In genomic region chr19:11137542-11138384, GRCh38 we compare ENCODE assay signal across 8 cellular contexts. TPM values are rescaled to one million over a fixed set of nuclear protein-coding genes. Genes with fewer than 3 reads are reported as not detected.
A peak's percentile ranks its signal among the peaks of the same experiment; 100 is the strongest.
DNase-seq lines count a peak whose midpoint lies in the region; ATAC-seq and TF ChIP-seq lines count a peak whose summit lies in the region.

No MANE protein-coding gene starts in this region.

- TF ChIP-seq CTCF in activated B cell treated with CpG ODN at 0.5 μM for 24 hours (IDR thresholded peaks at IDR 0.05), result no peak

- H3K9me3 ChIP-seq in skeletal muscle tissue (ENCODE audit: control insufficient read depth in 3 of 3, low read length in 3 of 3), result no peaks in the 10 kb centered on the region

- peaks cover 2% of the 10 kb centered on the region for H3K36me3 Mint-ChIP-seq in activated B cell treated with CpG ODN at 0.5 μM for 24 hours (ENCODE audit: low read depth)

- ATAC-seq in activated B cell treated with CpG ODN at 0.5 μM for 24 hours (ENCODE audit: low read depth) (peak; percentile 50), GM21737 (IDR thresholded peaks at IDR 0.05; ENCODE audit: unreplicated experiment) (no peak)

- no peaks in the 10 kb centered on the region for H3K36me3 ChIP-seq in skeletal muscle tissue (ENCODE audit: control insufficient read depth in 3 of 3, insufficient read depth in 3 of 3, low read length in 3 of 3)

- H3K4me3 Mint-ChIP-seq in activated B cell treated with CpG ODN at 0.5 μM for 24 hours, result no peak overlapping the region

- H3K9ac ChIP-seq in skeletal muscle tissue (ENCODE audit: low read depth in 1 of 3, low read length in 3 of 3), result peak overlapping the region in 2 of 3 donors; percentile 56 to 69

- peaks cover 21% of the 10 kb centered on the region for H3K27me3 Mint-ChIP-seq in activated B cell treated with CpG ODN at 0.5 μM for 24 hours

- no peak overlapping the region for H3K27ac Mint-ChIP-seq in activated B cell treated with CpG ODN at 0.5 μM for 24 hours

- POLR2A ChIA-PET in activated B cell treated with CpG ODN at 0.5 μM for 24 hours (lab: Charles Lee), result interaction anchor here (0.6 to 0.7 kb wide), 2 partner anchors 756 to 1684 kb away, joined by 3 to 10 read pairs; no protein-coding TSS in a partner anchor

- peaks cover 32 to 33% (median 33%) of the 10 kb centered on the region in 3 donors for H3K4me1 ChIP-seq in skeletal muscle tissue (ENCODE audit: control insufficient read depth in 3 of 3, insufficient read depth in 3 of 3, low read length in 3 of 3)

- H3K4me3 ChIP-seq in skeletal muscle tissue (ENCODE audit: low read length in 3 of 3), result peak overlapping the region; percentile 55 to 67 (median 65)

- intact Hi-C loops in activated B cell treated with CpG ODN at 0.5 μM for 24 hours (cut with micrococcal nuclease), result loop anchor here (1.0 to 10.0 kb wide), 3 partner anchors 67 to 345 kb away; partner anchors contain the start of gene ELAVL3

- peaks cover 8% of the 10 kb centered on the region for H3K4me1 Mint-ChIP-seq in activated B cell treated with CpG ODN at 0.5 μM for 24 hours

- DNase-seq in SIG-M5 treated with dmso at 0.1 percent for 504 hours (lab: John Stamatoyannopoulos, UW; ENCODE audit: unreplicated experiment) (peak; percentile 47), SIG-M5 (lab: John Stamatoyannopoulos, UW) (no peak), NCI-H2196 treated with DMSO at 0.1 percent for 48 hours (lab: John Stamatoyannopoulos, UW; ENCODE audit: unreplicated experiment) (peak; percentile 23), activated B cell treated with CpG ODN at 0.5 μM for 24 hours (no peak), inferior parietal cortex (ENCODE audit: extremely low spot score) (peak; percentile 81)
- DNase-seq in central memory CD4-positive, alpha-beta T cell, result peak; percentile 49

- CTCF ChIA-PET in activated B cell treated with CpG ODN at 0.5 μM for 24 hours (lab: Charles Lee), result interaction anchor here (0.6 to 4.2 kb wide), 5 partner anchors 11 to 344 kb away, joined by 3 to 19 read pairs (median 3); no protein-coding TSS in a partner anchor

- H3K27ac ChIP-seq in skeletal muscle tissue (ENCODE audit: low read depth, low read length), result peak overlapping the region; percentile 86

- peaks cover 0 to 3% (median 0%) of the 10 kb centered on the region in 3 donors for H3K27me3 ChIP-seq in skeletal muscle tissue (ENCODE audit: control insufficient read depth in 3 of 3, insufficient read depth in 3 of 3, low read length in 3 of 3)

- no peaks in the 10 kb centered on the region for H3K9me3 Mint-ChIP-seq in activated B cell treated with CpG ODN at 0.5 μM for 24 hours

RNA-seq across cellular contexts. Expression of gene SPC24, which starts 17.8 kb away (rescaled TPM):
- total RNA-seq in activated B cell treated with CpG ODN at 0.5 μM for 24 hours (0.98 and 1.3 TPM in 2 replicates), skeletal muscle tissue (12.0 TPM)

RNA-seq across cellular contexts. Expression of gene LDLR, which starts 48.5 kb away (rescaled TPM):
- total RNA-seq in activated B cell treated with CpG ODN at 0.5 μM for 24 hours (20.9 and 24.1 TPM in 2 replicates), skeletal muscle tissue (45.9 TPM)

RNA-seq across cellular contexts. Expression of gene KANK2, which starts 59.6 kb away (rescaled TPM):
- total RNA-seq in activated B cell treated with CpG ODN at 0.5 μM for 24 hours, result 2.3 and 3.3 TPM in 2 replicates
- total RNA-seq in skeletal muscle tissue, result 53.2 TPM

Comparison
In these comparisons a context has a peak if more than half of its experiments do, and no peak if none do; other contexts are left out.
1. DNase-seq: peak in SIG-M5 treated with dmso at 0.1 percent for 504 hours (single experiment), NCI-H2196 treated with DMSO at 0.1 percent for 48 hours (single experiment), central memory CD4-positive, alpha-beta T cell (single experiment) and inferior parietal cortex (single experiment); none in SIG-M5 (single experiment) and activated B cell treated with CpG ODN at 0.5 μM for 24 hours (single experiment).
2. RNA of gene KANK2, which starts 59.6 kb away (total RNA-seq): 53.2 TPM in skeletal muscle tissue (single experiment); 2.3 to 3.3 TPM in activated B cell treated with CpG ODN at 0.5 μM for 24 hours; every median in the first group is over 10 times any median in the second.